Comparison of ENCODE assay signal across 1 cellular context in the genomic region with DNA sequence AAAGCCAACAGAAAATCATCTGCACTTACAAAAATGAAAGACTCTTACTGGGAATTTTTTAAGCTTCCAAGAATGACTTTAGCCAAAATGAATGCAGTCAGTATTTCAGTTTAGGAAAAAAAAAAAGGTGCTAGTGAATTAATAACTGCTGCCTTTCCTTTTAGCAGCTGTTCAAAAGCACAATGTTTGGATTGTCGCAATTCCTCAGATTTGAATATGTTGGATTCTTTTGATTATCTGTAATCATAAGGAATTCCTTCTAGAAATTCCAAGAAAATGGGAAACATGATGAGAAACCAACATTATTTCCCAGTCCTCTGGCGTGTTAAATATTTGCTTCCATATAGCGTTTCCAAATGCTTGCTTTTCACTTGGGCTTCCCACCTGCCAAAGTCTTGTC.
TF ChIP-seq lines count a peak whose summit lies in the region.

No MANE protein-coding gene starts in this region.

TF ChIP-seq in GM23338, 12 proteins besides CTCF, POLR2A, EP300 and RAD21:
- no peak for TF ChIP-seq ZNF331 (CRISPR knock-in tag; IDR thresholded peaks at IDR 0.05; ENCODE audit: low read depth)
- TF ChIP-seq ZNF114 (CRISPR knock-in tag; IDR thresholded peaks at IDR 0.05) = no peak
- TF ChIP-seq JUNB (IDR thresholded peaks at IDR 0.05; ENCODE audit: unreplicated experiment) = no peak
- TF ChIP-seq EZH2phosphoT487 (IDR thresholded peaks at IDR 0.05; ENCODE audit: unreplicated experiment) = no peak
- TF ChIP-seq EZH2 (IDR thresholded peaks at IDR 0.05; ENCODE audit: low read depth, unreplicated experiment) = no peak
- TF ChIP-seq STAT1 (IDR thresholded peaks at IDR 0.05; ENCODE audit: unreplicated experiment) = no peak
- TF ChIP-seq CREB1 (CRISPR knock-in tag; IDR thresholded peaks at IDR 0.05; ENCODE audit: low read depth) = no peak
- TF ChIP-seq, protein P1, sequence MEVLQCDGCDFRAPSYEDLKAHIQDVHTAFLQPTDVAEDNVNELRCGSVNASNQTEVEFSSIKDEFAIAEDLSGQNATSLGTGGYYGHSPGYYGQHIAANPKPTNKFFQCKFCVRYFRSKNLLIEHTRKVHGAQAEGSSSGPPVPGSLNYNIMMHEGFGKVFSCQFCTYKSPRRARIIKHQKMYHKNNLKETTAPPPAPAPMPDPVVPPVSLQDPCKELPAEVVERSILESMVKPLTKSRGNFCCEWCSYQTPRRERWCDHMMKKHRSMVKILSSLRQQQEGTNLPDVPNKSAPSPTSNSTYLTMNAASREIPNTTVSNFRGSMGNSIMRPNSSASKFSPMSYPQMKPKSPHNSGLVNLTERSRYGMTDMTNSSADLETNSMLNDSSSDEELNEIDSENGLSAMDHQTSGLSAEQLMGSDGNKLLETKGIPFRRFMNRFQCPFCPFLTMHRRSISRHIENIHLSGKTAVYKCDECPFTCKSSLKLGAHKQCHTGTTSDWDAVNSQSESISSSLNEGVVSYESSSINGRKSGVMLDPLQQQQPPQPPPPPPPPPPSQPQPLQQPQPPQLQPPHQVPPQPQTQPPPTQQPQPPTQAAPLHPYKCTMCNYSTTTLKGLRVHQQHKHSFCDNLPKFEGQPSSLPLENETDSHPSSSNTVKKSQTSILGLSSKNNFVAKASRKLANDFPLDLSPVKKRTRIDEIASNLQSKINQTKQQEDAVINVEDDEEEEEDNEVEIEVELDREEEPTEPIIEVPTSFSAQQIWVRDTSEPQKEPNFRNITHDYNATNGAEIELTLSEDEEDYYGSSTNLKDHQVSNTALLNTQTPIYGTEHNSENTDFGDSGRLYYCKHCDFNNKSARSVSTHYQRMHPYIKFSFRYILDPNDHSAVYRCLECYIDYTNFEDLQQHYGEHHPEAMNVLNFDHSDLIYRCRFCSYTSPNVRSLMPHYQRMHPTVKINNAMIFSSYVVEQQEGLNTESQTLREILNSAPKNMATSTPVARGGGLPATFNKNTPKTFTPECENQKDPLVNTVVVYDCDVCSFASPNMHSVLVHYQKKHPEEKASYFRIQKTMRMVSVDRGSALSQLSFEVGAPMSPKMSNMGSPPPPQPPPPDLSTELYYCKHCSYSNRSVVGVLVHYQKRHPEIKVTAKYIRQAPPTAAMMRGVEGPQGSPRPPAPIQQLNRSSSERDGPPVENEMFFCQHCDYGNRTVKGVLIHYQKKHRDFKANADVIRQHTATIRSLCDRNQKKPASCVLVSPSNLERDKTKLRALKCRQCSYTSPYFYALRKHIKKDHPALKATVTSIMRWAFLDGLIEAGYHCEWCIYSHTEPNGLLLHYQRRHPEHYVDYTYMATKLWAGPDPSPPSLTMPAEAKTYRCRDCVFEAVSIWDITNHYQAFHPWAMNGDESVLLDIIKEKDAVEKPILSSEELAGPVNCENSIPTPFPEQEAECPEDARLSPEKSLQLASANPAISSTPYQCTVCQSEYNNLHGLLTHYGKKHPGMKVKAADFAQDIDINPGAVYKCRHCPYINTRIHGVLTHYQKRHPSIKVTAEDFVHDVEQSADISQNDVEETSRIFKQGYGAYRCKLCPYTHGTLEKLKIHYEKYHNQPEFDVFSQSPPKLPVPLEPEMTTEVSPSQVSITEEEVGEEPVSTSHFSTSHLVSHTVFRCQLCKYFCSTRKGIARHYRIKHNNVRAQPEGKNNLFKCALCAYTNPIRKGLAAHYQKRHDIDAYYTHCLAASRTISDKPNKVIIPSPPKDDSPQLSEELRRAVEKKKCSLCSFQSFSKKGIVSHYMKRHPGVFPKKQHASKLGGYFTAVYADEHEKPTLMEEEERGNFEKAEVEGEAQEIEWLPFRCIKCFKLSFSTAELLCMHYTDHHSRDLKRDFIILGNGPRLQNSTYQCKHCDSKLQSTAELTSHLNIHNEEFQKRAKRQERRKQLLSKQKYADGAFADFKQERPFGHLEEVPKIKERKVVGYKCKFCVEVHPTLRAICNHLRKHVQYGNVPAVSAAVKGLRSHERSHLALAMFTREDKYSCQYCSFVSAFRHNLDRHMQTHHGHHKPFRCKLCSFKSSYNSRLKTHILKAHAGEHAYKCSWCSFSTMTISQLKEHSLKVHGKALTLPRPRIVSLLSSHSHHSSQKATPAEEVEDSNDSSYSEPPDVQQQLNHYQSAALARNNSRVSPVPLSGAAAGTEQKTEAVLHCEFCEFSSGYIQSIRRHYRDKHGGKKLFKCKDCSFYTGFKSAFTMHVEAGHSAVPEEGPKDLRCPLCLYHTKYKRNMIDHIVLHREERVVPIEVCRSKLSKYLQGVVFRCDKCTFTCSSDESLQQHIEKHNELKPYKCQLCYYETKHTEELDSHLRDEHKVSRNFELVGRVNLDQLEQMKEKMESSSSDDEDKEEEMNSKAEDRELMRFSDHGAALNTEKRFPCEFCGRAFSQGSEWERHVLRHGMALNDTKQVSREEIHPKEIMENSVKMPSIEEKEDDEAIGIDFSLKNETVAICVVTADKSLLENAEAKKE (CRISPR knock-in tag; IDR thresholded peaks at IDR 0.05) = no peak
